Comparison of ENCODE assay signal across 23 cellular contexts in the genomic region with DNA sequence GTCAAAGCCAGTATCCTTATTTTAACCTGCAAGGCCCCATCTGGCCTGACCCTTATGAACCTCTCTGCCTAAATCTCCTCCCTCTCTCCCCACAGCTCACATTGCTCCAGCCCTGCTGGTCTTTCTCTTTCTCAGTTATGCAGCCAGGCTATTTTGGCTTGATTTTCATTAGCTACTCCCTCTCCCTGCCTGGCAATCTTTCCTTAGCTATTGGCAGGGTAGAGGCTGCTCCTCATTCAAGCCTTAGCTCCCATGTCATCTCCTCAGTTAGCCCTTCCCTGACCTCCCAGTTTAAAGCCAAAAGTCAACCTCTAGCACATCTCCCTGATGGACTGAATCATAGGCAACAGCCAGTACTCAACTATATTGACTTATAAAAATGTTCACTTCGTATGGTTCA.
DNase-seq lines count a peak whose midpoint lies in the region; ATAC-seq and TF ChIP-seq lines count a peak whose summit lies in the region.
"Had no signal": no experiment of that assay in that cellular context is flagged by ENCODE, and none has a peak within 500 bp of the region (broad histone marks: within the 10 kb centered on the region; RNA-seq: fewer than 3 reads in every experiment).

No MANE protein-coding gene starts in this region.

- TF ChIP-seq CTCF in tibial artery (IDR thresholded peaks at IDR 0.05) (no peak), type B pancreatic cell (conservative IDR thresholded peaks at IDR 0.05) (no peak)

- H3K36me3 Mint-ChIP-seq in type B pancreatic cell, result no peaks in the 10 kb centered on the region
- no peaks in the 10 kb centered on the region for H3K36me3 Mint-ChIP-seq in CD4-positive, alpha-beta memory T cell
- H3K36me3 Mint-ChIP-seq: activated CD4-positive, alpha-beta memory T cell treated with anti-CD3 and anti-CD28 coated beads for 36 hours had no signal

- H3K36me3 ChIP-seq in MG63 (no peaks in the 10 kb centered on the region), mesenchymal stem cell (ENCODE audit: control insufficient read depth in 1 of 2, insufficient read depth in 2 of 2, low read depth in 1 of 2, low read length in 2 of 2) (no peaks in the 10 kb centered on the region), tibial artery (no peaks in the 10 kb centered on the region)
- H3K36me3 ChIP-seq in CD4-positive, alpha-beta memory T cell (ENCODE audit: insufficient read depth, low read length), result no peaks in the 10 kb centered on the region
- H3K36me3 ChIP-seq: BE2C had no signal

- intact Hi-C loops in tibial artery (cut with DNase I; ENCODE audit: low total_unique reads), result loop anchor here (10.0 kb wide), 1 partner anchor 212 kb away; the partner anchor contains the start of gene CELF2
- intact Hi-C loops in CD4-positive, alpha-beta memory T cell (cut with micrococcal nuclease), result no loop called here

- H2AFZ ChIP-seq in mesenchymal stem cell (ENCODE audit: low read depth, low read length), result no peak overlapping the region

- POLR2A ChIA-PET in CD4-positive, alpha-beta memory T cell (lab: Charles Lee; ENCODE audit: partially characterized antibody), result no interaction called here

- no peak overlapping the region for H2BK120ac ChIP-seq in mesenchymal stem cell (ENCODE audit: low read depth, low read length)

- H4K91ac ChIP-seq in mesenchymal stem cell (ENCODE audit: low read length), result no peak overlapping the region

- WGBS in mesenchymal stem cell, result 100% methylated on average over 1 of the region's 1 CpG

- no peak overlapping the region for H3K4me2 ChIP-seq in mesenchymal stem cell (ENCODE audit: low read length, poor library complexity, severe bottlenecking)

- H3K9me3 ChIP-seq in MG63, result 0 out of 2 replicates have a peak, but pooled peaks cover 2% of the 10 kb centered on the region
- no peaks in the 10 kb centered on the region for H3K9me3 ChIP-seq in mesenchymal stem cell (ENCODE audit: control insufficient read depth, low read length)
- H3K9me3 ChIP-seq in tibial artery, result no peaks in the 10 kb centered on the region
- no peaks in the 10 kb centered on the region for H3K9me3 ChIP-seq in CD4-positive, alpha-beta memory T cell (ENCODE audit: control insufficient read depth in 1 of 2, low read length in 2 of 2)
- H3K9me3 ChIP-seq: BE2C had no signal

- H2BK15ac ChIP-seq in mesenchymal stem cell (ENCODE audit: low read depth, poor library complexity, severe bottlenecking), result no peak overlapping the region

- H2BK5ac ChIP-seq in mesenchymal stem cell (ENCODE audit: low read depth, low read length, poor library complexity, severe bottlenecking), result no peak overlapping the region

- peaks cover 4% of the 10 kb centered on the region for H3K9me3 Mint-ChIP-seq in type B pancreatic cell
- peaks cover 0 to 2% (median 0%) of the 10 kb centered on the region in 8 donors for H3K9me3 Mint-ChIP-seq in CD4-positive, alpha-beta memory T cell
- H3K9me3 Mint-ChIP-seq: activated CD4-positive, alpha-beta memory T cell treated with anti-CD3 and anti-CD28 coated beads for 36 hours; dendritic cell treated with granulocyte-macrophage colony-stimulating factor and Interleukin-4, amounts not matched to agents 40 ng/mL and 50 ng/mL, for 4 days; stimulated activated naive CD8-positive, alpha-beta T cell treated with anti-CD3 and anti-CD28 coated beads, Interleukin-15, Interleukin-2, amounts not matched to agents 100 ng/mL and 50 ng/mL, for 24 hours had no signal

- H3K18ac ChIP-seq in mesenchymal stem cell (ENCODE audit: low read depth in 1 of 2, low read length in 2 of 2), result no peak overlapping the region

- H3K27ac Mint-ChIP-seq in type B pancreatic cell, result no peak overlapping the region
- H3K27ac Mint-ChIP-seq in CD4-positive, alpha-beta memory T cell, result no peak overlapping the region
- H3K27ac Mint-ChIP-seq: activated CD4-positive, alpha-beta memory T cell treated with anti-CD3 and anti-CD28 coated beads for 36 hours; activated T-cell treated with anti-CD3 and anti-CD28 coated beads, Interleukin-2, amount 50 U/mL, for 24 hours; dendritic cell treated with granulocyte-macrophage colony-stimulating factor and Interleukin-4, amounts not matched to agents 40 ng/mL and 50 ng/mL, for 4 days; stimulated activated naive CD8-positive, alpha-beta T cell treated with anti-CD3 and anti-CD28 coated beads, Interleukin-15, Interleukin-2, amounts not matched to agents 100 ng/mL and 50 ng/mL, for 24 hours had no signal

- H3K4me3 ChIP-seq in MG63 (no peak overlapping the region), mesenchymal stem cell (ENCODE audit: insufficient read depth in 1 of 2, low read depth in 1 of 2, low read length in 2 of 2) (peak overlapping the region in 1 of 2 experiments; percentile 47), tibial artery (no peak overlapping the region)
- H3K4me3 ChIP-seq in CD4-positive, alpha-beta memory T cell (ENCODE audit: low read length in 2 of 2), result no peak overlapping the region
- H3K4me3 ChIP-seq: K562 had no signal

- H3K27me3 ChIP-seq in MG63, result no peaks in the 10 kb centered on the region
- no peaks in the 10 kb centered on the region for H3K27me3 ChIP-seq in mesenchymal stem cell (ENCODE audit: control insufficient read depth in 1 of 2, insufficient read depth in 1 of 2, low read length in 2 of 2)
- no peaks in the 10 kb centered on the region for H3K27me3 ChIP-seq in tibial artery
- H3K27me3 ChIP-seq in CD4-positive, alpha-beta memory T cell (ENCODE audit: insufficient read depth, low read length), result no peaks in the 10 kb centered on the region
- H3K27me3 ChIP-seq: BE2C had no signal

- H3K4ac ChIP-seq in mesenchymal stem cell (ENCODE audit: low read depth in 1 of 2, low read length in 2 of 2), result no peak overlapping the region

- H2AK5ac ChIP-seq in mesenchymal stem cell (ENCODE audit: low read length, severe bottlenecking), result no peak overlapping the region

- no peak overlapping the region for H4K8ac ChIP-seq in mesenchymal stem cell (ENCODE audit: low read length)

- H3K4me1 Mint-ChIP-seq in type B pancreatic cell (ENCODE audit: unreplicated experiment), result peaks cover 6% of the 10 kb centered on the region
- peaks cover 0 to 2% (median 0%) of the 10 kb centered on the region in 4 donors for H3K4me1 Mint-ChIP-seq in CD4-positive, alpha-beta memory T cell

- peaks cover 6% of the 10 kb centered on the region for H3K4me1 ChIP-seq in mesenchymal stem cell (ENCODE audit: control insufficient read depth, insufficient read depth, low read depth, low read length)
- H3K4me1 ChIP-seq in tibial artery, result peaks cover 0 to 98% (median 38%) of the 10 kb centered on the region in 4 donors
- no peaks in the 10 kb centered on the region for H3K4me1 ChIP-seq in CD4-positive, alpha-beta memory T cell (ENCODE audit: insufficient read depth, low read length)
- H3K4me1 ChIP-seq: BE2C had no signal

- H3K9ac ChIP-seq in mesenchymal stem cell (ENCODE audit: low read length), result peak overlapping the region; percentile 41

- peaks cover 5% of the 10 kb centered on the region for H3K27me3 Mint-ChIP-seq in type B pancreatic cell
- peaks cover 4 to 15% of the 10 kb centered on the region in 2 donors for H3K27me3 Mint-ChIP-seq in CD4-positive, alpha-beta memory T cell
- H3K27me3 Mint-ChIP-seq: dendritic cell treated with granulocyte-macrophage colony-stimulating factor and Interleukin-4, amounts not matched to agents 40 ng/mL and 50 ng/mL, for 4 days had no signal

- CTCF ChIA-PET in CD4-positive, alpha-beta memory T cell (lab: Charles Lee; ENCODE audit: partially characterized antibody), result interaction anchor here (1.0 kb wide), 1 partner anchor 16 kb away, joined by 3 read pairs; no protein-coding TSS in a partner anchor

- no peak overlapping the region for H3K14ac ChIP-seq in mesenchymal stem cell (ENCODE audit: low read length in 2 of 2)

- no peak overlapping the region for H3K4me3 Mint-ChIP-seq in type B pancreatic cell
- H3K4me3 Mint-ChIP-seq in CD4-positive, alpha-beta memory T cell, result no peak overlapping the region
- H3K4me3 Mint-ChIP-seq: activated CD4-positive, alpha-beta memory T cell treated with anti-CD3 and anti-CD28 coated beads for 36 hours; activated T-cell treated with anti-CD3 and anti-CD28 coated beads, Interleukin-2, amount 50 U/mL, for 24 hours; dendritic cell treated with granulocyte-macrophage colony-stimulating factor and Interleukin-4, amounts not matched to agents 40 ng/mL and 50 ng/mL, for 4 days; stimulated activated naive CD8-positive, alpha-beta T cell treated with anti-CD3 and anti-CD28 coated beads, Interleukin-15, Interleukin-2, amounts not matched to agents 100 ng/mL and 50 ng/mL, for 24 hours had no signal

- H3K79me1 ChIP-seq in mesenchymal stem cell (replicated peaks; ENCODE audit: low read length, poor library complexity, severe bottlenecking), result no peaks in the 10 kb centered on the region

- H3K27ac ChIP-seq in mesenchymal stem cell (ENCODE audit: low read length, poor library complexity, severe bottlenecking), result no peak overlapping the region
- peak overlapping the region; percentile 39 to 94 for H3K27ac ChIP-seq in tibial artery
- no peak overlapping the region for H3K27ac ChIP-seq in CD4-positive, alpha-beta memory T cell (ENCODE audit: low read depth, low read length)
- H3K27ac ChIP-seq: HL-60 had no signal

- H3K23ac ChIP-seq in mesenchymal stem cell (ENCODE audit: low read length in 2 of 2), result no peak overlapping the region

- H2BK12ac ChIP-seq in mesenchymal stem cell (ENCODE audit: low read length in 2 of 2), result no peak overlapping the region

- DNase-seq in MG63 (peak; percentile 85), fibroblast of the conjunctiva (ENCODE audit: low read depth) (peak; percentile 53), mesenchymal stem cell (no peak), tibial artery (peak; percentile 70 to 74), type B pancreatic cell (ENCODE audit: extremely low spot score, unreplicated experiment) (no peak)
- no peak for DNase-seq in CD4-positive, alpha-beta memory T cell
- DNase-seq: activated CD4-positive, alpha-beta memory T cell treated with anti-CD3 and anti-CD28 coated beads for 36 hours; activated naive CD4-positive, alpha-beta T cell treated with anti-CD3 and anti-CD28 coated beads, Interleukin-2, amount 50 U/mL, for 16 hours; activated T-cell treated with anti-CD3 and anti-CD28 coated beads, Interleukin-2, amount 50 U/mL, for 24 hours; BE2C; Calu3; kidney glomerular epithelial cell; NCI-H1092 treated with DMSO at 0.1 percent for 48 hours; NCI-H526 treated with DMSO at 0.1 percent for 48 hours; SHP77; T-helper 1 cell had no signal

- ATAC-seq in HG03108 (IDR thresholded peaks at IDR 0.05; ENCODE audit: unreplicated experiment) (no peak), HG03025 (IDR thresholded peaks at IDR 0.05; ENCODE audit: low FRiP score, unreplicated experiment) (no peak)
- ATAC-seq: HCT116, K562 had no signal

Comparison
In these comparisons a context has a peak if more than half of its experiments do, and no peak if none do; other contexts are left out.
1. DNase-seq: peak in MG63 (single experiment), fibroblast of the conjunctiva (single experiment) and tibial artery (2 of 2); none in mesenchymal stem cell (single experiment), type B pancreatic cell (single experiment) and CD4-positive, alpha-beta memory T cell (0 of 5).
2. H3K27ac ChIP-seq: peak in tibial artery (2 of 2); none in mesenchymal stem cell (single experiment) and CD4-positive, alpha-beta memory T cell (single experiment).